8 cellular contexts compared by ENCODE assay signal in the genomic region with DNA sequence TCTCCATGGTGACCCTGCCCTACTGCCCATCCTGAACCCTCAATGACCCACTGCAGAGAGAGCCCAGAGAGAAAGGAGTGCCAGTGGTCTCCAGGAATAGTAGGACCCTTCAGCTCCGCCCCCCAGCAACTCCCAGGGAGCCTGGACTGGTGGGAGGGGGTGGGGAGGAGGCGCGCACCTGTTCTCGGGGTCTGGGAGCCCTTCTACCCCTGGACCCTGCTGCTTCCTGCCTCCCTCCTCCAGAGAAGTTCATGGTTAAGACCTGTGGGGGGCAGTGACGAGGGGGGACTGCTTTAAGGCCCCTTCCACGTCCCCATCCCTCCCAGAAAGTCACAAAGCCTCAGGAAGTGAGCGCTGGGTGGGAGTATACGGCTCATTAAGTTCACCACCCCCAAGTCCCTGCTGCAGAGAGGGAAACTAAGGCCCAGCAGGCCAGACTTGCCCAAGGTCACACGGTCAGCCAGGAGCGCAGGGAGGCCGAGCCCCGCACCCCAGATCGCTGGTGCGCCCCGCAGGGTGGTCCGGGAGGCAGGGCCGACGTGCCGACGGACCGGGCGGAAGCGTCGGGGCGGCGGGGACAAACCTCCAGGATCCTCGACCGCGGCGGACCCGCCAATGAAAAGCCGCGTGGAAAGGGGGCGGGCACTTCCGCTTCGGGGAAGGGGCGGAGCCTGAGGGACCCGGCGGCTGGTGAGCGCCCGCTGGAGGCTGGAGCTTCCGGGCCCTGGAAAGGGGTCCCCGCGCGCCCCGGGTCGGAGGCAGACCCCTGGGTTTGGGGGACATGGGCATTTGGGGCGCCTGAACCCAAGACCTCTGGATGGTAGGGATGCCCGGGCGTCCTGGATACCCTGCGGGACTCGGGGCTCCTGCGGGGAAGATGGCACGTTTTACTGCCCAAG. TPM values are rescaled to one million over a fixed set of nuclear protein-coding genes. Genes with fewer than 3 reads are reported as not detected.
DNase-seq lines count a peak whose midpoint lies in the region; ATAC-seq and TF ChIP-seq lines count a peak whose summit lies in the region.

A gene with protein sequence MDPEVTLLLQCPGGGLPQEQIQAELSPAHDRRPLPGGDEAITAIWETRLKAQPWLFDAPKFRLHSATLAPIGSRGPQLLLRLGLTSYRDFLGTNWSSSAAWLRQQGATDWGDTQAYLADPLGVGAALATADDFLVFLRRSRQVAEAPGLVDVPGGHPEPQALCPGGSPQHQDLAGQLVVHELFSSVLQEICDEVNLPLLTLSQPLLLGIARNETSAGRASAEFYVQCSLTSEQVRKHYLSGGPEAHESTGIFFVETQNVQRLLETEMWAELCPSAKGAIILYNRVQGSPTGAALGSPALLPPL (plus strand): TSS at position 667 of the 899 bp plus-strand sequence. CDS start 379 bp downstream, outside the sequence.
A gene with protein sequence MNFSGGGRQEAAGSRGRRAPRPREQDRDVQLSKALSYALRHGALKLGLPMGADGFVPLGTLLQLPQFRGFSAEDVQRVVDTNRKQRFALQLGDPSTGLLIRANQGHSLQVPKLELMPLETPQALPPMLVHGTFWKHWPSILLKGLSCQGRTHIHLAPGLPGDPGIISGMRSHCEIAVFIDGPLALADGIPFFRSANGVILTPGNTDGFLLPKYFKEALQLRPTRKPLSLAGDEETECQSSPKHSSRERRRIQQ (minus strand): TSS at position 579 of the 899 bp plus-strand sequence. CDS start 326 bp downstream, at position 253.

- ATAC-seq in HG02885 (IDR thresholded peaks at IDR 0.05; ENCODE audit: poor library complexity, unreplicated experiment) (peak; percentile 52), activated B cell treated with CpG ODN at 0.5 μM for 24 hours (ENCODE audit: low read depth) (peak; percentile 56), HG03025 (IDR thresholded peaks at IDR 0.05; ENCODE audit: low FRiP score, unreplicated experiment) (no peak)

- peak; percentile 58 for TF ChIP-seq CTCF in GM12872 (IDR thresholded peaks at IDR 0.05; ENCODE audit: insufficient read depth, low read depth, low read length)
- no peak for TF ChIP-seq CTCF in activated B cell treated with CpG ODN at 0.5 μM for 24 hours (IDR thresholded peaks at IDR 0.05)
- peak; percentile 35 for TF ChIP-seq CTCF in cardiac fibroblast (IDR thresholded peaks at IDR 0.05; ENCODE audit: low read depth, low read length)

- no peaks in the 10 kb centered on the region for H3K27me3 Mint-ChIP-seq in activated B cell treated with CpG ODN at 0.5 μM for 24 hours

- H3K9me3 Mint-ChIP-seq in activated B cell treated with CpG ODN at 0.5 μM for 24 hours, result no peaks in the 10 kb centered on the region

- CTCF ChIA-PET in activated B cell treated with CpG ODN at 0.5 μM for 24 hours (lab: Charles Lee), result interaction anchor here (1.6 to 5.0 kb wide), 3 partner anchors 9 to 19 kb away, joined by 3 to 34 read pairs (median 6); a partner anchor contains a TSS

- peaks cover 17% of the 10 kb centered on the region for H3K36me3 Mint-ChIP-seq in activated B cell treated with CpG ODN at 0.5 μM for 24 hours (ENCODE audit: low read depth)

- H3K27ac Mint-ChIP-seq in activated B cell treated with CpG ODN at 0.5 μM for 24 hours, result peak within 1 kb of the TSS; percentile 81

- POLR2A ChIA-PET in activated B cell treated with CpG ODN at 0.5 μM for 24 hours (lab: Charles Lee), result interaction anchor here (0.5 to 12.7 kb wide), 20 partner anchors 9 to 1618 kb away, joined by 3 to 191 read pairs (median 6); a partner anchor contains a TSS

- DNase-seq in NCI-H2227 treated with DMSO at 0.1 percent for 48 hours (lab: John Stamatoyannopoulos, UW) (peak; percentile 77), activated B cell treated with CpG ODN at 0.5 μM for 24 hours (peak; percentile 95), cardiac fibroblast (ENCODE audit: low read depth in 2 of 2) (peak; percentile 74 to 82), iris pigment epithelial cell (ENCODE audit: low read depth) (peak; percentile 78)
- DNase-seq in stimulated activated CD4-positive, alpha-beta T cell treated with anti-CD3 and anti-CD28 coated beads, Interleukin-12 subunit alpha, Interleukin-12 subunit beta, amount 100 ng/mL, for 24 hours (ENCODE audit: low read depth in 2 of 2), result peak; percentile 89 to 95

- intact Hi-C loops in activated B cell treated with CpG ODN at 0.5 μM for 24 hours (cut with micrococcal nuclease), result loop anchor here (1.0 to 2.0 kb wide), 6 partner anchors 14 to 75 kb away; a partner anchor contains a TSS

- peak within 1 kb of the TSS; percentile 84 to 89 for H3K4me3 ChIP-seq in cardiac fibroblast (replicated peaks in 1 of 2; ENCODE audit: low read depth in 2 of 2, low read length in 2 of 2)

- H3K4me3 Mint-ChIP-seq in activated B cell treated with CpG ODN at 0.5 μM for 24 hours, result peak within 1 kb of the TSS; percentile 87

- H3K4me1 Mint-ChIP-seq in activated B cell treated with CpG ODN at 0.5 μM for 24 hours, result peaks cover 39% of the 10 kb centered on the region

RNA-seq across cellular contexts. Expression of the first gene that starts in this region (rescaled TPM):
- 81.0 and 95.3 TPM in 2 replicates for total RNA-seq in activated B cell treated with CpG ODN at 0.5 μM for 24 hours

RNA-seq across cellular contexts. Expression of the second gene that starts in this region (rescaled TPM):
- 50.6 and 51.3 TPM in 2 replicates for total RNA-seq in activated B cell treated with CpG ODN at 0.5 μM for 24 hours
